21 cellular contexts compared by ENCODE assay signal in genomic region chr4:119816473-119816872, GRCh38.
A peak's percentile ranks its signal among the peaks of the same experiment; 100 is the strongest.
DNase-seq lines count a peak whose midpoint lies in the region; ATAC-seq, FAIRE-seq and TF ChIP-seq lines count a peak whose summit lies in the region.
"Had no signal": no experiment of that assay in that cellular context is flagged by ENCODE, and none has a peak within 500 bp of the region (broad histone marks: within the 10 kb centered on the region; RNA-seq: fewer than 3 reads in every experiment).

No MANE protein-coding gene starts in this region.

- FAIRE-seq in RCC 7860 (lab: Jason Lieb, UNC) = peak; percentile 7
- peak; percentile 93 for FAIRE-seq in colon (lab: Jason Lieb, UNC)
- FAIRE-seq in kidney (lab: Jason Lieb, UNC) = peak; percentile 94
- FAIRE-seq: GM12878, GM18507, H54 had no signal

- H3K4me1 ChIP-seq in kidney (ENCODE audit: control insufficient read depth in 1 of 2, insufficient read depth in 1 of 2, low read depth in 1 of 2, low read length in 2 of 2) = no peaks in the 10 kb centered on the region
- H3K4me1 ChIP-seq: BLaER1, Caco-2, HAP-1 had no signal

- H3K9ac ChIP-seq in kidney (ENCODE audit: low read length in 2 of 2) = no peak overlapping the region
- H3K9ac ChIP-seq: BLaER1 had no signal

- ATAC-seq in GM18519 (IDR thresholded peaks at IDR 0.05; ENCODE audit: low FRiP score, unreplicated experiment) (no peak), HG03039 (IDR thresholded peaks at IDR 0.05; ENCODE audit: unreplicated experiment) (no peak), GM18870 (IDR thresholded peaks at IDR 0.05; ENCODE audit: unreplicated experiment) (no peak)
- ATAC-seq: CD8-positive, alpha-beta T cell; GM12878 had no signal

- no peak for TF ChIP-seq CTCF in kidney (IDR thresholded peaks at IDR 0.05; ENCODE audit: borderline replicate concordance, extremely low read depth, insufficient read depth)

- no peak overlapping the region for H3K27ac ChIP-seq in kidney (ENCODE audit: low read depth in 2 of 2, low read length in 2 of 2)
- H3K27ac ChIP-seq: BLaER1, C4-2B had no signal

- no peak for DNase-seq in RCC 7860 (ENCODE audit: low spot score)
- no peak for DNase-seq in kidney
- DNase-seq in GM19238 (ENCODE audit: insufficient read length, low spot score) = no peak
- DNase-seq: Caco-2; CD4-positive, CD25-positive, alpha-beta regulatory T cell; CD8-positive, alpha-beta T cell; DMS153; DND-41; GDM1; GOT3; HFFc6 had no signal

- no peaks in the 10 kb centered on the region for H3K36me3 ChIP-seq in kidney (ENCODE audit: control insufficient read depth in 1 of 2, insufficient read depth in 2 of 2, low read length in 2 of 2)
- H3K36me3 ChIP-seq: BLaER1, HAP-1 had no signal

- no peaks in the 10 kb centered on the region for H3K9me3 ChIP-seq in kidney (ENCODE audit: control insufficient read depth in 1 of 2, low read length in 2 of 2)
- H3K9me3 ChIP-seq: Caco-2, HAP-1 had no signal

- intact Hi-C loops in kidney (cut with DNase I) = no loop called here

- H3K4me3 ChIP-seq in kidney (ENCODE audit: low read length in 2 of 2) = no peak overlapping the region
- H3K4me3 ChIP-seq: BLaER1, GM12878, HAP-1 had no signal
